ENCODE assay signal across 18 cellular contexts in genomic region chr9:131575121-131575640, GRCh38. TPM values are rescaled to one million over a fixed set of nuclear protein-coding genes. Genes with fewer than 3 reads are reported as not detected.
A peak's percentile ranks its signal among the peaks of the same experiment; 100 is the strongest.
DNase-seq lines count a peak whose midpoint lies in the region; ATAC-seq, FAIRE-seq and TF ChIP-seq lines count a peak whose summit lies in the region.
"Had no signal": no experiment of that assay in that cellular context is flagged by ENCODE, and none has a peak within 500 bp of the region (broad histone marks: within the 10 kb centered on the region; RNA-seq: fewer than 3 reads in every experiment).

No MANE protein-coding gene starts in this region.

- H3K27ac Mint-ChIP-seq in endodermal cell, result no peak overlapping the region
- no peak overlapping the region for H3K27ac Mint-ChIP-seq in activated CD4-positive, alpha-beta T cell treated with anti-CD3 and anti-CD28 coated beads, Interleukin-2, amount 10 ng/mL, durations not matched to agents 7 days and 5 days

- no peaks in the 10 kb centered on the region for H3K9me3 ChIP-seq in RWPE2 (ENCODE audit: severe bottlenecking)
- no peaks in the 10 kb centered on the region for H3K9me3 ChIP-seq in endodermal cell (ENCODE audit: control insufficient read depth, low read length)
- H3K9me3 ChIP-seq in osteoblast (ENCODE audit: low read depth, low read length), result no peaks in the 10 kb centered on the region
- H3K9me3 ChIP-seq in body of pancreas, result no peaks in the 10 kb centered on the region
- H3K9me3 ChIP-seq: A549, HAP-1 had no signal

- intact Hi-C loops in body of pancreas (cut with DNase I), result no loop called here

- H3K27me3 ChIP-seq in RWPE2 (ENCODE audit: insufficient read depth, poor library complexity, severe bottlenecking) (no peaks in the 10 kb centered on the region), endodermal cell (ENCODE audit: control insufficient read depth, insufficient read depth, low read length, poor library complexity, severe bottlenecking) (no peaks in the 10 kb centered on the region), osteoblast (ENCODE audit: insufficient read depth, low read length) (no peaks in the 10 kb centered on the region), body of pancreas (no peaks in the 10 kb centered on the region)

- no peak overlapping the region for H3K4me2 ChIP-seq in osteoblast (ENCODE audit: insufficient read depth, low read length)
- H3K4me2 ChIP-seq: A549 had no signal

- H3K79me2 ChIP-seq in osteoblast (ENCODE audit: insufficient read depth, low read length), result no peaks in the 10 kb centered on the region

- H3K4me3 ChIP-seq in RWPE2 (ENCODE audit: severe bottlenecking) (no peak overlapping the region), endodermal cell (ENCODE audit: low read length) (no peak overlapping the region), osteoblast (ENCODE audit: insufficient read depth, low read length) (no peak overlapping the region), body of pancreas (no peak overlapping the region)
- H3K4me3 ChIP-seq: A549, HAP-1 had no signal

- 93% methylated on average over 8 to 15 of the region's 15 CpGs for WGBS in endodermal cell (ENCODE audit: insufficient coverage in 1 of 2, insufficient read length in 1 of 2), 2 experiments
- 87 to 93% methylated on average over 5 to 15 of the region's 15 CpGs for WGBS in body of pancreas, 2 donors

- no peak overlapping the region for H3K4me3 Mint-ChIP-seq in endodermal cell
- no peak overlapping the region for H3K4me3 Mint-ChIP-seq in activated CD4-positive, alpha-beta T cell treated with anti-CD3 and anti-CD28 coated beads, Interleukin-2, amount 10 ng/mL, durations not matched to agents 7 days and 5 days

- CTCF ChIA-PET in activated CD4-positive, alpha-beta T cell treated with anti-CD3 and anti-CD28 coated beads, Interleukin-2, amount 10 ng/mL, durations not matched to agents 7 days and 5 days (lab: Charles Lee), result no interaction called here

- no peak overlapping the region for H2AFZ ChIP-seq in osteoblast (ENCODE audit: low read length)

- TF ChIP-seq POLR2A in GM12891 (IDR thresholded peaks at IDR 0.05; ENCODE audit: low read depth, low read length), result no peak
- no peak for TF ChIP-seq POLR2A in body of pancreas (IDR thresholded peaks at IDR 0.05)

- ATAC-seq in RWPE2 (ENCODE audit: low read depth), result no peak
- ATAC-seq in body of pancreas, result no peak
- ATAC-seq: A549 had no signal

- H3K36me3 ChIP-seq in RWPE2 (ENCODE audit: low read depth), result 0 out of 2 replicates have a peak, but pooled peaks cover 6% of the 10 kb centered on the region
- H3K36me3 ChIP-seq in endodermal cell (ENCODE audit: control insufficient read depth, insufficient read depth, low read length), result peaks cover 13% of the 10 kb centered on the region
- H3K36me3 ChIP-seq in osteoblast (ENCODE audit: insufficient read depth, low read length), result no peaks in the 10 kb centered on the region
- H3K36me3 ChIP-seq in body of pancreas (replicated peaks in 1 of 2; ENCODE audit: insufficient read depth in 1 of 2, low read depth in 2 of 2), result peaks cover 8 to 14% of the 10 kb centered on the region in 2 donors

- POLR2A ChIA-PET in activated CD4-positive, alpha-beta T cell treated with anti-CD3 and anti-CD28 coated beads, Interleukin-2, amount 10 ng/mL, durations not matched to agents 7 days and 5 days (lab: Charles Lee), result no interaction called here

- no peaks in the 10 kb centered on the region for H3K9me3 Mint-ChIP-seq in endodermal cell
- H3K9me3 Mint-ChIP-seq in activated CD4-positive, alpha-beta T cell treated with anti-CD3 and anti-CD28 coated beads, Interleukin-2, amount 10 ng/mL, durations not matched to agents 7 days and 5 days, result no peaks in the 10 kb centered on the region

- no peak overlapping the region for H3K9ac ChIP-seq in endodermal cell (ENCODE audit: extremely low read depth, low read length, poor library complexity, severe bottlenecking)

- no peaks in the 10 kb centered on the region for H3K27me3 Mint-ChIP-seq in endodermal cell (ENCODE audit: insufficient read depth)
- H3K27me3 Mint-ChIP-seq in activated CD4-positive, alpha-beta T cell treated with anti-CD3 and anti-CD28 coated beads, Interleukin-2, amount 10 ng/mL, durations not matched to agents 7 days and 5 days, result no peaks in the 10 kb centered on the region

- TF ChIP-seq CTCF in RWPE2 (IDR thresholded peaks at IDR 0.05; ENCODE audit: poor library complexity, severe bottlenecking) (no peak), endodermal cell (conservative IDR thresholded peaks at IDR 0.05) (no peak), osteoblast (IDR thresholded peaks at IDR 0.05; ENCODE audit: extremely low read depth, low read depth, low read length) (no peak), body of pancreas (IDR thresholded peaks at IDR 0.05) (no peak)

- H3K4me1 ChIP-seq in RWPE2 (ENCODE audit: insufficient read depth, poor library complexity, severe bottlenecking), result no peaks in the 10 kb centered on the region
- H3K4me1 ChIP-seq in endodermal cell (ENCODE audit: control insufficient read depth, insufficient read depth, low read length), result no peaks in the 10 kb centered on the region
- H3K4me1 ChIP-seq in osteoblast (ENCODE audit: insufficient read depth, low read length), result no peaks in the 10 kb centered on the region
- H3K4me1 ChIP-seq in body of pancreas, result no peaks in the 10 kb centered on the region
- H3K4me1 ChIP-seq: A549, HAP-1 had no signal

- no peaks in the 10 kb centered on the region for H4K20me1 ChIP-seq in osteoblast (ENCODE audit: insufficient read depth, low read length)

- H3K27ac ChIP-seq in RWPE2 (ENCODE audit: poor library complexity, severe bottlenecking) (no peak overlapping the region), endodermal cell (ENCODE audit: low read depth, low read length) (no peak overlapping the region), osteoblast (ENCODE audit: low read depth, low read length) (no peak overlapping the region), body of pancreas (no peak overlapping the region)
- H3K27ac ChIP-seq: A549, HL-60 had no signal

- DNase-seq in GM12891 (ENCODE audit: insufficient read length, low spot score) (no peak), RWPE2 (ENCODE audit: low spot score) (peak; percentile 61), endodermal cell (peak; percentile 39), osteoblast (ENCODE audit: insufficient read length, low spot score, missing footprints) (peak; percentile 47), body of pancreas (no peak), NCI-H748 (lab: John Stamatoyannopoulos, UW; ENCODE audit: unreplicated experiment) (no peak)
- DNase-seq in stimulated activated CD4-positive, alpha-beta T cell treated with anti-CD3 and anti-CD28 coated beads, Interleukin-2, amount 100 ng/mL, for 48 hours, result no peak
- DNase-seq in activated CD4-positive, alpha-beta T cell treated with anti-CD3 and anti-CD28 coated beads, Interleukin-2, amount 10 ng/mL, durations not matched to agents 7 days and 5 days, result no peak
- DNase-seq: Calu3, DMS 273 treated with DMSO at 0.1 percent for 48 hours, GOT3, KBM-7 had no signal

- no peak for FAIRE-seq in GM12891 (lab: Jason Lieb, UNC)
- FAIRE-seq: A549 had no signal

- no peaks in the 10 kb centered on the region for H3K4me1 Mint-ChIP-seq in endodermal cell
- peaks cover 27% of the 10 kb centered on the region for H3K4me1 Mint-ChIP-seq in activated CD4-positive, alpha-beta T cell treated with anti-CD3 and anti-CD28 coated beads, Interleukin-2, amount 10 ng/mL, durations not matched to agents 7 days and 5 days

- peaks cover 45% of the 10 kb centered on the region for H3K36me3 Mint-ChIP-seq in endodermal cell (ENCODE audit: low read depth)
- peaks cover 46% of the 10 kb centered on the region for H3K36me3 Mint-ChIP-seq in activated CD4-positive, alpha-beta T cell treated with anti-CD3 and anti-CD28 coated beads, Interleukin-2, amount 10 ng/mL, durations not matched to agents 7 days and 5 days (ENCODE audit: low read depth)

TF ChIP-seq in GM12891, 5 proteins besides CTCF, POLR2A, EP300 and RAD21:
- peak; percentile 52; the same call in 1 of the 2 replicates for TF ChIP-seq POLR2AphosphoS5 (IDR thresholded peaks at IDR 0.05; ENCODE audit: low read depth, low read length)
- TF ChIP-seq SPI1 (IDR thresholded peaks at IDR 0.05; ENCODE audit: low read depth, low read length), result no peak

RNA-seq across cellular contexts. Expression of gene PRRT1B, which starts 29.9 kb away (rescaled TPM):
- not detected for polyA plus RNA-seq in GM12891 (2012; ENCODE audit: low read depth, missing spikeins)
- 10 to 100 TPM; 42.9 to 71.4 TPM for total RNA-seq in endodermal cell
- polyA plus RNA-seq in endodermal cell (2013, experiment 1 of 2), result 0.93 TPM
- polyA plus RNA-seq in endodermal cell (2013, experiment 2 of 2), result 1.1 TPM
- total RNA-seq in osteoblast, result not detected in 2 replicates
- under 1 TPM; 0.33 to 0.78 TPM for total RNA-seq in body of pancreas
- total RNA-seq in activated CD4-positive, alpha-beta T cell treated with anti-CD3 and anti-CD28 coated beads, Interleukin-2, amount 10 ng/mL, durations not matched to agents 7 days and 5 days, result not detected
- total RNA-seq: Calu3, Daoy had no signal
- polyA plus RNA-seq: AG04450, BJ had no signal

RNA-seq across cellular contexts. Expression of gene UCK1, which starts 44.1 kb away (rescaled TPM):
- 14.6 TPM for polyA plus RNA-seq in GM12891 (2012; ENCODE audit: low read depth, missing spikeins)
- 10 to 100 TPM; 37.9 to 42.9 TPM for total RNA-seq in endodermal cell
- polyA plus RNA-seq in endodermal cell (2013, experiment 1 of 2), result 28.4 TPM
- polyA plus RNA-seq in endodermal cell (2013, experiment 2 of 2), result 23.8 TPM
- total RNA-seq in osteoblast, result 19.5 and 22.4 TPM in 2 replicates
- total RNA-seq in body of pancreas, result 10 to 100 TPM; 16.5 to 37.1 TPM
- total RNA-seq in activated CD4-positive, alpha-beta T cell treated with anti-CD3 and anti-CD28 coated beads, Interleukin-2, amount 10 ng/mL, durations not matched to agents 7 days and 5 days, result 10 to 100 TPM; 35.9 to 39.5 TPM

Comparison
In these comparisons a context has a peak if more than half of its experiments do, and no peak if none do; other contexts are left out.
1. DNase-seq: peak in RWPE2 (single experiment), endodermal cell (single experiment) and osteoblast (single experiment); none in GM12891 (single experiment), body of pancreas (0 of 4), NCI-H748 (single experiment), stimulated activated CD4-positive, alpha-beta T cell treated with anti-CD3 and anti-CD28 coated beads, Interleukin-2, amount 100 ng/mL, for 48 hours (0 of 2) and activated CD4-positive, alpha-beta T cell treated with anti-CD3 and anti-CD28 coated beads, Interleukin-2, amount 10 ng/mL, durations not matched to agents 7 days and 5 days (single experiment).
2. RNA of gene PRRT1B, which starts 29.9 kb away (total RNA-seq): 42.9 to 71.4 TPM in endodermal cell; 0.33 to 0.78 TPM in body of pancreas, not detected in activated CD4-positive, alpha-beta T cell treated with anti-CD3 and anti-CD28 coated beads, Interleukin-2, amount 10 ng/mL, durations not matched to agents 7 days and 5 days and not detected in osteoblast; every median in the first group is over 10 times any median in the second.